Comparison of ENCODE assay signal across 11 cellular contexts in the genomic region with DNA sequence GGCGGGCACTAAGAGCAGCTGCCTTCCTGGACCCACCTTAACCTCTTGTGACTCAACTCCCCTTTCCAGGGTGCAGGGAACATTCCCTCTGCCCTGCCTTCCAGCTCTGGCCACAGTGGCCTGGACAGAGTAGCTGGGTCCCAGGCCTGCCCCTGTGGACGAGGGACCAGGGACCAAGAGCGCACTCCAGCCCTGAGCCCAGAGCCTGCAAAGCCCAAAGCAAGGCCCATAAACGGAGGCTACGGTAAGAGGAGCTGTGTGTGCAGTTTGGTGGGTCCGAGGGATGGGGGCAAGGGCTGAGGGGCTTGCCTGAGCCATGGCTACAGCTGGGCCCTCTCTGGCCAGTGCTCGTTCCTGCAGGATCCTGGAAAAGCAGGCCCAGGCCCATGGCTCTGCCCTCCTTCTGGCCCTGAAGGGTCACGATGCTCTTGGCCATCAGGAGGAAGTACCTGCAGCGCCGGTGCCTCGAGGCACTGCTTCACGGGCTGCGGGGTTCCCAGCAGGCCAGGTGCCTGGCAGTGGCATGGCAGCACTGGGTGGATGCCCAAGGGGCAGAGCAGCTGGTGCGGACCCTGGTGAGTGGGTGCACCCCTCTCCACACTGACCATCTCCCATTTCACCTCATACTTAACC. TPM values are rescaled to one million over a fixed set of nuclear protein-coding genes. Genes with fewer than 3 reads are reported as not detected.
DNase-seq lines count a peak whose midpoint lies in the region; ATAC-seq, FAIRE-seq and TF ChIP-seq lines count a peak whose summit lies in the region.
"Had no signal": no experiment of that assay in that cellular context is flagged by ENCODE, and none has a peak within 500 bp of the region (broad histone marks: within the 10 kb centered on the region; RNA-seq: fewer than 3 reads in every experiment).

No MANE protein-coding gene starts in this region.

- H3K9me3 ChIP-seq in HUES6 (ENCODE audit: control insufficient read depth, insufficient read depth, low read depth, low read length): no peaks in the 10 kb centered on the region
- no peaks in the 10 kb centered on the region for H3K9me3 ChIP-seq in H1 (ENCODE audit: insufficient read depth in 2 of 2, low read depth in 1 of 2, low read length in 1 of 2)
- H3K9me3 ChIP-seq in mucosa of stomach (ENCODE audit: control insufficient read depth, low read length): no peaks in the 10 kb centered on the region
- no peaks in the 10 kb centered on the region for H3K9me3 ChIP-seq in stomach smooth muscle (ENCODE audit: control insufficient read depth in 2 of 2, low read length in 2 of 2)
- H3K9me3 ChIP-seq: BLaER1 treated with 17β-estradiol and CSF1 and Interleukin-3, amounts not matched to agents 10 nM and 100 nM had no signal

- TF ChIP-seq CTCF in H1 (IDR thresholded peaks at IDR 0.05; ENCODE audit: control extremely low read depth in 1 of 3, insufficient read depth in 1 of 3, low read depth in 1 of 3, low read length in 3 of 3): no peak

- H3K9me3 Mint-ChIP-seq in natural killer cell treated with Interleukin-12 subunit alpha and Interleukin-12 subunit beta and Interleukin-15 and Interleukin-18, amount 100 ng/mL, for 72 hours: no peaks in the 10 kb centered on the region

- H3K27me3 ChIP-seq in HUES6 (ENCODE audit: control insufficient read depth, insufficient read depth, low read length) (no peaks in the 10 kb centered on the region), H1 (replicated peaks in 1 of 4; ENCODE audit: control insufficient read depth in 3 of 4, extremely low read depth in 1 of 4, insufficient read depth in 3 of 4, low read length in 3 of 4) (no peaks in the 10 kb centered on the region), mucosa of stomach (ENCODE audit: control insufficient read depth, insufficient read depth, low read length) (no peaks in the 10 kb centered on the region), stomach smooth muscle (ENCODE audit: control insufficient read depth in 1 of 2, insufficient read depth in 2 of 2, low read length in 2 of 2) (peaks cover 2 to 7% of the 10 kb centered on the region in 2 donors)
- H3K27me3 ChIP-seq: BLaER1 treated with 17β-estradiol and CSF1 and Interleukin-3, amounts not matched to agents 10 nM and 100 nM had no signal

- H2AK5ac ChIP-seq in H1 (ENCODE audit: low read depth, low read length): peak overlapping the region; percentile 80; the same call in 1 of the 2 replicates

- peak overlapping the region; percentile 86 for H2BK20ac ChIP-seq in H1 (ENCODE audit: low read length)

- no peaks in the 10 kb centered on the region for H3K27me3 Mint-ChIP-seq in natural killer cell treated with Interleukin-12 subunit alpha and Interleukin-12 subunit beta and Interleukin-15 and Interleukin-18, amount 100 ng/mL, for 72 hours

- peak overlapping the region; percentile 99; the same call in 1 of the 2 replicates for H2BK5ac ChIP-seq in H1 (ENCODE audit: low read depth, low read length)

- H3K56ac ChIP-seq in H1 (replicated peaks; ENCODE audit: insufficient read length, low read depth, low read length): peak overlapping the region; percentile 33

- ATAC-seq in HG03439 (IDR thresholded peaks at IDR 0.05; ENCODE audit: unreplicated experiment): no peak
- ATAC-seq in natural killer cell treated with Interleukin-12 subunit alpha and Interleukin-12 subunit beta and Interleukin-15 and Interleukin-18, amount 100 ng/mL, for 72 hours: no peak

- H4K8ac ChIP-seq in H1 (ENCODE audit: extremely low read depth, insufficient read depth, low read length): peak overlapping the region; percentile 79

- H3K4ac ChIP-seq in H1 (replicated peaks; ENCODE audit: insufficient read length, low read depth, low read length): peak overlapping the region; percentile 95

- peak overlapping the region; percentile 49 for H2BK120ac ChIP-seq in H1 (replicated peaks; ENCODE audit: low read depth, low read length)

- no peak overlapping the region for H3K27ac Mint-ChIP-seq in natural killer cell treated with Interleukin-12 subunit alpha and Interleukin-12 subunit beta and Interleukin-15 and Interleukin-18, amount 100 ng/mL, for 72 hours

- no peak overlapping the region for H2AFZ ChIP-seq in H1 (ENCODE audit: low read length)

- H2BK15ac ChIP-seq in H1 (ENCODE audit: low read length): peak overlapping the region; percentile 100; the same call in 1 of the 2 replicates

- H3K4me1 ChIP-seq in HUES6 (ENCODE audit: control insufficient read depth, insufficient read depth, low read length): peaks cover 41% of the 10 kb centered on the region
- peaks cover 7 to 34% (median 25%) of the 10 kb centered on the region in 4 experiments for H3K4me1 ChIP-seq in H1 (replicated peaks in 1 of 4; ENCODE audit: control insufficient read depth in 3 of 4, insufficient read depth in 4 of 4, low read length in 3 of 4)
- peaks cover 83% of the 10 kb centered on the region for H3K4me1 ChIP-seq in mucosa of stomach (ENCODE audit: control insufficient read depth, insufficient read depth, low read length)
- H3K4me1 ChIP-seq in stomach smooth muscle (ENCODE audit: control insufficient read depth, insufficient read depth, low read length): peaks cover 61% of the 10 kb centered on the region

- DNase-seq in H1 (ENCODE audit: low read depth in 1 of 2, low spot score in 2 of 2): no peak
- DNase-seq in pons (ENCODE audit: low spot score): no peak
- no peak for DNase-seq in HUDEP-2 (lab: John Stamatoyannopoulos, UW; ENCODE audit: unreplicated experiment in 76 of 76)
- DNase-seq in natural killer cell treated with Interleukin-12 subunit alpha and Interleukin-12 subunit beta and Interleukin-15 and Interleukin-18, amount 100 ng/mL, for 72 hours (ENCODE audit: low spot score): no peak
- DNase-seq: GDM1 had no signal

- H3K9ac ChIP-seq in HUES6 (ENCODE audit: low read length) (peak overlapping the region; percentile 66), H1 (replicated peaks in 1 of 4; ENCODE audit: extremely low read depth in 1 of 4, low read depth in 3 of 4, low read length in 3 of 4) (peak overlapping the region in 1 of 4 experiments; percentile 8; a peak in 2 of 7 replicates), mucosa of stomach (ENCODE audit: low read length) (peak overlapping the region; percentile 56), stomach smooth muscle (ENCODE audit: low read length in 2 of 2) (no peak overlapping the region)

- TF ChIP-seq POLR2A in H1 (IDR thresholded peaks at IDR 0.05; ENCODE audit: control extremely low read depth in 1 of 2, low read depth in 2 of 2, low read length in 2 of 2): 0 out of 3 replicates have a peak, but pooled peaks of 1 of the 2 experiments have one; percentile 9

- H4K5ac ChIP-seq in H1 (ENCODE audit: insufficient read length, low read depth, low read length): peak overlapping the region; percentile 24

- CTCF ChIA-PET in H1 (lab: Charles Lee; ENCODE audit: partially characterized antibody): interaction anchor here (0.7 to 5.4 kb wide), 9 partner anchors 9 to 80 kb away, joined by 3 to 49 read pairs (median 6); partner anchors contain the start of genes CLCN6 and MTHFR

- H4K20me1 ChIP-seq in H1 (replicated peaks in 1 of 2; ENCODE audit: control insufficient read depth in 1 of 2, insufficient read depth in 2 of 2, low read length in 2 of 2): peaks cover 0 to 3% of the 10 kb centered on the region in 2 experiments
- H4K20me1 ChIP-seq: BLaER1 treated with 17β-estradiol and CSF1 and Interleukin-3, amounts not matched to agents 10 nM and 100 nM had no signal

- no peak for FAIRE-seq in H1 (lab: Jason Lieb, UNC)

- H3K14ac ChIP-seq in H1 (ENCODE audit: insufficient read length): no peak overlapping the region

- H4K91ac ChIP-seq in H1 (replicated peaks; ENCODE audit: insufficient read length, low read length): peak overlapping the region; percentile 90

- H3K23me2 ChIP-seq in H1 (ENCODE audit: low read depth, low read length): no peaks in the 10 kb centered on the region

- H3K36me3 ChIP-seq in HUES6 (ENCODE audit: control insufficient read depth, insufficient read depth, low read length) (peaks cover 32% of the 10 kb centered on the region), H1 (ENCODE audit: control insufficient read depth in 2 of 4, insufficient read depth in 4 of 4, low read length in 3 of 4) (peaks cover 0 to 10% (median 5%) of the 10 kb centered on the region in 4 experiments; a peak in 3 of 8 replicates), mucosa of stomach (ENCODE audit: control insufficient read depth, insufficient read depth, low read length) (peaks cover 15% of the 10 kb centered on the region), stomach smooth muscle (ENCODE audit: control insufficient read depth in 2 of 2, insufficient read depth in 2 of 2, low read length in 2 of 2) (peaks cover 16% of the 10 kb centered on the region in 2 donors)

- no peak overlapping the region for H3K23ac ChIP-seq in H1 (ENCODE audit: insufficient read length)

- no peaks in the 10 kb centered on the region for H3K79me2 ChIP-seq in H1 (ENCODE audit: control insufficient read depth in 1 of 2, insufficient read depth in 2 of 2, low read length in 2 of 2)

- POLR2A ChIA-PET in H1 (lab: Charles Lee; ENCODE audit: partially characterized antibody): interaction anchor here (0.8 to 3.0 kb wide), 17 partner anchors 8 to 194 kb away, joined by 3 to 27 read pairs (median 4); partner anchors contain the start of genes AGTRAP, CLCN6 and MTHFR

- no peaks in the 10 kb centered on the region for H3K79me1 ChIP-seq in H1 (ENCODE audit: low read depth, low read length)

- TF ChIP-seq RAD21 in H1 (IDR thresholded peaks at IDR 0.05 in 1 of 2, conservative IDR thresholded peaks at IDR 0.05 in 1 of 2; ENCODE audit: low read depth in 2 of 2, low read length in 2 of 2): no peak

- WGBS in H1 (ENCODE audit: extremely low coverage in 1 of 2, insufficient coverage in 1 of 2, insufficient read length in 1 of 2, insufficient replicate concordance in 2 of 2, low coverage in 1 of 2, low lambda C conversion rate in 2 of 2, missing lambda C conversion rate in 1 of 2), 2 experiments: 84% methylated on average over 14 of the region's 14 CpGs; no CpG with 5 or more reads in 1 of the 2 experiments

- H3K4me1 Mint-ChIP-seq in natural killer cell treated with Interleukin-12 subunit alpha and Interleukin-12 subunit beta and Interleukin-15 and Interleukin-18, amount 100 ng/mL, for 72 hours (ENCODE audit: low read depth in 2 of 2): peaks cover 0 to 10% of the 10 kb centered on the region in 2 donors

- no peak overlapping the region for H3K4me3 Mint-ChIP-seq in natural killer cell treated with Interleukin-12 subunit alpha and Interleukin-12 subunit beta and Interleukin-15 and Interleukin-18, amount 100 ng/mL, for 72 hours

- no peaks in the 10 kb centered on the region for H3K36me3 Mint-ChIP-seq in natural killer cell treated with Interleukin-12 subunit alpha and Interleukin-12 subunit beta and Interleukin-15 and Interleukin-18, amount 100 ng/mL, for 72 hours

- peak overlapping the region; percentile 97; the same call in 1 of the 2 replicates for H2BK12ac ChIP-seq in H1 (ENCODE audit: low read depth, low read length)

- H3K18ac ChIP-seq in H1 (ENCODE audit: extremely low read depth, low read length): peak overlapping the region; percentile 96

- TF ChIP-seq EP300 in H1 (IDR thresholded peaks at IDR 0.05; ENCODE audit: borderline replicate concordance in 1 of 2, low read depth in 2 of 2, low read length in 2 of 2): no peak

- H3K27ac ChIP-seq in HUES6 (ENCODE audit: low read depth, low read length): peak overlapping the region; percentile 6; the same call in 1 of the 2 replicates
- H3K27ac ChIP-seq in H1 (ENCODE audit: low read depth, low read length): peak overlapping the region; percentile 67; the same call in 1 of the 2 replicates
- peak overlapping the region; percentile 53 for H3K27ac ChIP-seq in stomach smooth muscle (ENCODE audit: low read length)
- H3K27ac ChIP-seq: VCaP had no signal

- peak overlapping the region; percentile 38; the same call in 1 of the 2 replicates for H3K4me3 ChIP-seq in HUES6 (ENCODE audit: low read depth, low read length)
- peak overlapping the region in 1 of 4 experiments; percentile 16; a peak in 2 of 8 replicates for H3K4me3 ChIP-seq in H1 (ENCODE audit: extremely low read depth in 1 of 4, insufficient read depth in 2 of 4, low read depth in 3 of 4, low read length in 4 of 4)
- H3K4me3 ChIP-seq in mucosa of stomach (ENCODE audit: low read length): no peak overlapping the region
- H3K4me3 ChIP-seq in stomach smooth muscle (ENCODE audit: low read length in 2 of 2): no peak overlapping the region
- H3K4me3 ChIP-seq: BLaER1 treated with 17β-estradiol and CSF1 and Interleukin-3, amounts not matched to agents 10 nM and 100 nM had no signal

- H3K4me2 ChIP-seq in H1 (ENCODE audit: insufficient read depth in 1 of 2, low read depth in 2 of 2, low read length in 2 of 2): peak overlapping the region; percentile 34 to 64; a peak in 1 of 4 replicates

RNA-seq across cellular contexts. Expression of gene MTHFR, which starts 17.8 kb away (rescaled TPM):
- 17.9 and 18.5 TPM in 2 replicates for total RNA-seq in H1 (2021; fragmentation: NEBNext Ultra II Directional; extraction: Animal tissue kit (Norgen Biotek cat#: 25700))
- 8.7 and 11.6 TPM in 2 replicates for polyA plus RNA-seq in H1 (2011; rRNA removed)
- 11.6 TPM for polyA plus RNA-seq in H1 (2011; cell fraction: cytosol; rRNA removed)
- 25.9 TPM for polyA plus RNA-seq in H1 (2011; cell fraction: nucleus; rRNA removed)
- 8.8 to 11.6 TPM (median 10.6 TPM) in 4 replicates for polyA plus RNA-seq in H1 (2012, experiment 1 of 2)
- 9.7 TPM for polyA plus RNA-seq in H1 (2012, experiment 2 of 2)
- 7.9 TPM for polyA plus RNA-seq in H1 (2013, experiment 1 of 2)
- polyA plus RNA-seq in H1 (2013, experiment 2 of 2): 6.8 TPM
- polyA minus RNA-seq in H1 (2011; rRNA and poly(A)+ RNA removed): 27.2 and 30.4 TPM in 2 replicates
- 13.9 TPM for polyA minus RNA-seq in H1 (2011; cell fraction: cytosol; rRNA and poly(A)+ RNA removed)
- polyA minus RNA-seq in H1 (2011; cell fraction: nucleus; rRNA and poly(A)+ RNA removed): 36.5 TPM
- total RNA-seq in natural killer cell treated with Interleukin-12 subunit alpha and Interleukin-12 subunit beta and Interleukin-15 and Interleukin-18, amount 100 ng/mL, for 72 hours: 10 to 100 TPM; 25.7 to 30.4 TPM

RNA-seq across cellular contexts. Expression of gene CLCN6, which starts 18.1 kb away (rescaled TPM):
- total RNA-seq in H1 (2021; fragmentation: NEBNext Ultra II Directional; extraction: Animal tissue kit (Norgen Biotek cat#: 25700)): 25.5 and 26.0 TPM in 2 replicates
- 15.7 and 20.4 TPM in 2 replicates for polyA plus RNA-seq in H1 (2011; rRNA removed)
- 14.5 TPM for polyA plus RNA-seq in H1 (2011; cell fraction: cytosol; rRNA removed)
- polyA plus RNA-seq in H1 (2011; cell fraction: nucleus; rRNA removed): 56.9 TPM
- polyA plus RNA-seq in H1 (2012, experiment 1 of 2): 16.3 to 19.7 TPM (median 17.9 TPM) in 4 replicates
- polyA plus RNA-seq in H1 (2012, experiment 2 of 2): 5.3 TPM
- 25.9 TPM for polyA plus RNA-seq in H1 (2013, experiment 1 of 2)
- polyA plus RNA-seq in H1 (2013, experiment 2 of 2): 26.7 TPM
- 14.1 and 19.6 TPM in 2 replicates for polyA minus RNA-seq in H1 (2011; rRNA and poly(A)+ RNA removed)
- polyA minus RNA-seq in H1 (2011; cell fraction: cytosol; rRNA and poly(A)+ RNA removed): 11.1 TPM
- 21.3 TPM for polyA minus RNA-seq in H1 (2011; cell fraction: nucleus; rRNA and poly(A)+ RNA removed)
- total RNA-seq in natural killer cell treated with Interleukin-12 subunit alpha and Interleukin-12 subunit beta and Interleukin-15 and Interleukin-18, amount 100 ng/mL, for 72 hours: 10 to 100 TPM; 15.0 to 31.0 TPM

RNA-seq across cellular contexts. Expression of gene C1orf167, which starts 25.9 kb away (rescaled TPM):
- total RNA-seq in H1 (2021; fragmentation: NEBNext Ultra II Directional; extraction: Animal tissue kit (Norgen Biotek cat#: 25700)): 0.90 and 1.3 TPM in 2 replicates
- 0.67 and 0.70 TPM in 2 replicates for polyA plus RNA-seq in H1 (2011; rRNA removed)
- 1.0 TPM for polyA plus RNA-seq in H1 (2011; cell fraction: cytosol; rRNA removed)
- 1.4 TPM for polyA plus RNA-seq in H1 (2011; cell fraction: nucleus; rRNA removed)
- 0.52 to 4.1 TPM (median 1.8 TPM) in 4 replicates for polyA plus RNA-seq in H1 (2012, experiment 1 of 2)
- 0.43 TPM for polyA plus RNA-seq in H1 (2012, experiment 2 of 2)
- polyA plus RNA-seq in H1 (2013, experiment 1 of 2): 0.69 TPM
- polyA plus RNA-seq in H1 (2013, experiment 2 of 2): 0.64 TPM
- 0.22 and 0.47 TPM in 2 replicates for polyA minus RNA-seq in H1 (2011; rRNA and poly(A)+ RNA removed)
- polyA minus RNA-seq in H1 (2011; cell fraction: cytosol; rRNA and poly(A)+ RNA removed): not detected
- 1.2 TPM for polyA minus RNA-seq in H1 (2011; cell fraction: nucleus; rRNA and poly(A)+ RNA removed)
- total RNA-seq in natural killer cell treated with Interleukin-12 subunit alpha and Interleukin-12 subunit beta and Interleukin-15 and Interleukin-18, amount 100 ng/mL, for 72 hours: not detected

RNA-seq across cellular contexts. Expression of gene AGTRAP, which starts 52.0 kb away (rescaled TPM):
- 69.7 and 70.9 TPM in 2 replicates for total RNA-seq in H1 (2021; fragmentation: NEBNext Ultra II Directional; extraction: Animal tissue kit (Norgen Biotek cat#: 25700))
- polyA plus RNA-seq in H1 (2011; rRNA removed): 192 and 261 TPM in 2 replicates
- 143 TPM for polyA plus RNA-seq in H1 (2011; cell fraction: cytosol; rRNA removed)
- 170 TPM for polyA plus RNA-seq in H1 (2011; cell fraction: nucleus; rRNA removed)
- polyA plus RNA-seq in H1 (2012, experiment 1 of 2): 62.9 to 98.6 TPM (median 90.5 TPM) in 4 replicates
- polyA plus RNA-seq in H1 (2012, experiment 2 of 2): 114 TPM
- 85.2 TPM for polyA plus RNA-seq in H1 (2013, experiment 1 of 2)
- 106 TPM for polyA plus RNA-seq in H1 (2013, experiment 2 of 2)
- 53.6 and 60.7 TPM in 2 replicates for polyA minus RNA-seq in H1 (2011; rRNA and poly(A)+ RNA removed)
- 48.1 TPM for polyA minus RNA-seq in H1 (2011; cell fraction: cytosol; rRNA and poly(A)+ RNA removed)
- polyA minus RNA-seq in H1 (2011; cell fraction: nucleus; rRNA and poly(A)+ RNA removed): 36.8 TPM
- total RNA-seq in natural killer cell treated with Interleukin-12 subunit alpha and Interleukin-12 subunit beta and Interleukin-15 and Interleukin-18, amount 100 ng/mL, for 72 hours: 10 to 100 TPM; 40.3 to 52.0 TPM

RNA-seq across cellular contexts. Expression of gene NPPA, which starts 59.7 kb away (rescaled TPM):
- total RNA-seq in H1 (2021; fragmentation: NEBNext Ultra II Directional; extraction: Animal tissue kit (Norgen Biotek cat#: 25700)): not detected in 2 replicates
- not detected in 2 replicates for polyA plus RNA-seq in H1 (2011; rRNA removed)
- not detected for polyA plus RNA-seq in H1 (2011; cell fraction: cytosol; rRNA removed)
- polyA plus RNA-seq in H1 (2011; cell fraction: nucleus; rRNA removed): not detected
- 0.28 to 0.62 TPM in 2 of 4 replicates, not detected in the others for polyA plus RNA-seq in H1 (2012, experiment 1 of 2)
- polyA plus RNA-seq in H1 (2012, experiment 2 of 2): not detected
- polyA plus RNA-seq in H1 (2013, experiment 1 of 2): not detected
- not detected for polyA plus RNA-seq in H1 (2013, experiment 2 of 2)
- not detected in 2 replicates for polyA minus RNA-seq in H1 (2011; rRNA and poly(A)+ RNA removed)
- not detected for polyA minus RNA-seq in H1 (2011; cell fraction: cytosol; rRNA and poly(A)+ RNA removed)
- not detected for polyA minus RNA-seq in H1 (2011; cell fraction: nucleus; rRNA and poly(A)+ RNA removed)
- not detected for total RNA-seq in natural killer cell treated with Interleukin-12 subunit alpha and Interleukin-12 subunit beta and Interleukin-15 and Interleukin-18, amount 100 ng/mL, for 72 hours

Comparison
In these comparisons a context has a peak if more than half of its experiments do, and no peak if none do; other contexts are left out.
1. H3K27ac ChIP-seq: peak in every context shown above with its lines; median percentile 67 in H1; 53 in stomach smooth muscle; 6 in HUES6.
2. H3K9ac ChIP-seq: peak in HUES6 (single experiment) and mucosa of stomach (single experiment); none in stomach smooth muscle (0 of 2).